ENCODE assay signal across 1 cellular context in the genomic region with DNA sequence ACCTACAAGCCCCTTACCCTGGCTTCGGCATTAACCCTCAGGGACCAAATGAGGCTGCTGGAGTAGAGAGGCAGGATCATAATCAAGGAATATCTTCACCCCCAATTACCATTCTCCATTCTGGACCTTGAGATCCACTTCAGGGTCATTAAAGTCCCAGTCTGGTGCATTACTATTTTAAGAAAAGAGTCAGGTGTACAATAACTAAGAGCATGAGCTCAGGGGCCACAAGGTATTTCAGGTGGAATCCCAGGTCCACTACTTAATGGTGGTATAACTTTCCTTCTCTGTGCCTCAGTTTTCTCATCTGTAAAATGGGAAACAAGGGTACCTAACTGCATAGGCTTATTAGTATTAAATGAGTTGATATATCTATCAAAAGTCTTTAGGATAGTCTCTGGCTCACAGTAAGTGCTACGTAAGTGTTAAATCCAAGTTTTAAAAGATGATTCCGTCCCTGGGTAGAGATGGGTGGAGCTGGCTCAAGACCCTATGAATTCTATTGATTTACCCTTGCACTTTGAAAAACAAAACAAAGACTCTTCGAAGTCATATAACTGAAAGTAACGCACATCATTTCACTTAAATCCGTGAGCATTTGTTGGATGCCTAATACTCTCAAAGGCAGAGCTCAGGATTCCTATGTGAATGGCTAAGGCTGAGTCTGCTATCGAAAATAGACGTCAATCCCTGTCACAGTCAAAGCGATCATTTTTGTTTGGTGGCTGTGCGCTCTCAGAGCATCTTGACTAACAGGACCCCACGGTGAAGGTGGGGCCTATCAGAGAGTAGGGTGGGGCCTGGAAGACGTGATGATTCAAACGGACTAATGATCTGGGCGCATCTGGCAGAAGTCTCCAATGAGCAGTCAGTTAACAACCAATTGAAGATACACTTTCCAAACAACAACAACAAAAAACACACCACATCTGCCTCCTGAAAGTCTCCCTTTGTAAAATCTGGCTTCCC.
TF ChIP-seq lines count a peak whose summit lies in the region.

No MANE protein-coding gene starts in this region.

TF ChIP-seq in HEK293, 187 proteins besides CTCF, POLR2A, EP300 and RAD21 (continued from another document):
- 0 out of 2 replicates have a peak, but pooled peaks have one; percentile 2 for TF ChIP-seq ZNF223 (tag by site-specific recombination; IDR thresholded peaks at IDR 0.05)
- TF ChIP-seq GLI2 (tag by site-specific recombination; IDR thresholded peaks at IDR 0.05; ENCODE audit: borderline replicate concordance, low read depth): no peak
- TF ChIP-seq GFI1B (tag by site-specific recombination; IDR thresholded peaks at IDR 0.05): no peak
- peak; percentile 74; the same call in 1 of the 2 replicates for TF ChIP-seq ZNF664 (tag by site-specific recombination; IDR thresholded peaks at IDR 0.05)
- 0 out of 2 replicates have a peak, but pooled peaks have one; percentile 9 for TF ChIP-seq ZFP69B (tag by site-specific recombination; IDR thresholded peaks at IDR 0.05)
- TF ChIP-seq, protein P1, sequence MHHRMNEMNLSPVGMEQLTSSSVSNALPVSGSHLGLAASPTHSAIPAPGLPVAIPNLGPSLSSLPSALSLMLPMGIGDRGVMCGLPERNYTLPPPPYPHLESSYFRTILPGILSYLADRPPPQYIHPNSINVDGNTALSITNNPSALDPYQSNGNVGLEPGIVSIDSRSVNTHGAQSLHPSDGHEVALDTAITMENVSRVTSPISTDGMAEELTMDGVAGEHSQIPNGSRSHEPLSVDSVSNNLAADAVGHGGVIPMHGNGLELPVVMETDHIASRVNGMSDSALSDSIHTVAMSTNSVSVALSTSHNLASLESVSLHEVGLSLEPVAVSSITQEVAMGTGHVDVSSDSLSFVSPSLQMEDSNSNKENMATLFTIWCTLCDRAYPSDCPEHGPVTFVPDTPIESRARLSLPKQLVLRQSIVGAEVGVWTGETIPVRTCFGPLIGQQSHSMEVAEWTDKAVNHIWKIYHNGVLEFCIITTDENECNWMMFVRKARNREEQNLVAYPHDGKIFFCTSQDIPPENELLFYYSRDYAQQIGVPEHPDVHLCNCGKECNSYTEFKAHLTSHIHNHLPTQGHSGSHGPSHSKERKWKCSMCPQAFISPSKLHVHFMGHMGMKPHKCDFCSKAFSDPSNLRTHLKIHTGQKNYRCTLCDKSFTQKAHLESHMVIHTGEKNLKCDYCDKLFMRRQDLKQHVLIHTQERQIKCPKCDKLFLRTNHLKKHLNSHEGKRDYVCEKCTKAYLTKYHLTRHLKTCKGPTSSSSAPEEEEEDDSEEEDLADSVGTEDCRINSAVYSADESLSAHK (tag by site-specific recombination; IDR thresholded peaks at IDR 0.05): no peak
- TF ChIP-seq, protein P2, sequence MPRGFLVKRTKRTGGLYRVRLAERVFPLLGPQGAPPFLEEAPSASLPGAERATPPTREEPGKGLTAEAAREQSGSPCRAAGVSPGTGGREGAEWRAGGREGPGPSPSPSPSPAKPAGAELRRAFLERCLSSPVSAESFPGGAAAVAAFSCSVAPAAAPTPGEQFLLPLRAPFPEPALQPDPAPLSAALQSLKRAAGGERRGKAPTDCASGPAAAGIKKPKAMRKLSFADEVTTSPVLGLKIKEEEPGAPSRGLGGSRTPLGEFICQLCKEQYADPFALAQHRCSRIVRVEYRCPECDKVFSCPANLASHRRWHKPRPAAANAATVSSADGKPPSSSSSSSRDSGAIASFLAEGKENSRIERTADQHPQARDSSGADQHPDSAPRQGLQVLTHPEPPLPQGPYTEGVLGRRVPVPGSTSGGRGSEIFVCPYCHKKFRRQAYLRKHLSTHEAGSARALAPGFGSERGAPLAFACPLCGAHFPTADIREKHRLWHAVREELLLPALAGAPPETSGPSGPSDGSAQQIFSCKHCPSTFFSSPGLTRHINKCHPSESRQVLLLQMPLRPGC (tag by site-specific recombination; IDR thresholded peaks at IDR 0.05): 0 out of 2 replicates have a peak, but pooled peaks have one; percentile 9
- 0 out of 2 replicates have a peak, but pooled peaks have one; percentile 3 for TF ChIP-seq ZNF398 (tag by site-specific recombination; IDR thresholded peaks at IDR 0.05)
- peak; percentile 23; the same call in 1 of the 2 replicates for TF ChIP-seq ZBTB48 (tag by site-specific recombination; IDR thresholded peaks at IDR 0.05)
- TF ChIP-seq ZFP37 (tag by site-specific recombination; IDR thresholded peaks at IDR 0.05): no peak
- TF ChIP-seq ZNF26 (tag by site-specific recombination; IDR thresholded peaks at IDR 0.05): peak; percentile 11; the same call in 1 of the 2 replicates
- 0 out of 2 replicates have a peak, but pooled peaks have one; percentile 4 for TF ChIP-seq ZNF10 (tag by site-specific recombination; IDR thresholded peaks at IDR 0.05)
- 0 out of 2 replicates have a peak, but pooled peaks have one; percentile 59 for TF ChIP-seq ZNF174 (tag by site-specific recombination; IDR thresholded peaks at IDR 0.05)
- 0 out of 2 replicates have a peak, but pooled peaks have one; percentile 11 for TF ChIP-seq ZXDB (tag by site-specific recombination; IDR thresholded peaks at IDR 0.05)
- TF ChIP-seq ZNF426 (tag by site-specific recombination; IDR thresholded peaks at IDR 0.05): no peak
- peak; percentile 33; the same call in 1 of the 2 replicates for TF ChIP-seq ZNF596 (tag by site-specific recombination; IDR thresholded peaks at IDR 0.05)
- TF ChIP-seq ZNF768 (tag by site-specific recombination; IDR thresholded peaks at IDR 0.05): no peak
- TF ChIP-seq, protein P3, sequence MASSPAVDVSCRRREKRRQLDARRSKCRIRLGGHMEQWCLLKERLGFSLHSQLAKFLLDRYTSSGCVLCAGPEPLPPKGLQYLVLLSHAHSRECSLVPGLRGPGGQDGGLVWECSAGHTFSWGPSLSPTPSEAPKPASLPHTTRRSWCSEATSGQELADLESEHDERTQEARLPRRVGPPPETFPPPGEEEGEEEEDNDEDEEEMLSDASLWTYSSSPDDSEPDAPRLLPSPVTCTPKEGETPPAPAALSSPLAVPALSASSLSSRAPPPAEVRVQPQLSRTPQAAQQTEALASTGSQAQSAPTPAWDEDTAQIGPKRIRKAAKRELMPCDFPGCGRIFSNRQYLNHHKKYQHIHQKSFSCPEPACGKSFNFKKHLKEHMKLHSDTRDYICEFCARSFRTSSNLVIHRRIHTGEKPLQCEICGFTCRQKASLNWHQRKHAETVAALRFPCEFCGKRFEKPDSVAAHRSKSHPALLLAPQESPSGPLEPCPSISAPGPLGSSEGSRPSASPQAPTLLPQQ (tag by site-specific recombination; IDR thresholded peaks at IDR 0.05): no peak; the same call in 1 of the 2 replicates
- TF ChIP-seq ZSCAN30 (tag by site-specific recombination; IDR thresholded peaks at IDR 0.05): peak; percentile 10; the same call in 1 of the 2 replicates
- TF ChIP-seq SCRT2 (tag by site-specific recombination; IDR thresholded peaks at IDR 0.05): no peak
- no peak for TF ChIP-seq SP2 (tag by site-specific recombination; IDR thresholded peaks at IDR 0.05)
- no peak for TF ChIP-seq ZNF843 (tag by site-specific recombination; IDR thresholded peaks at IDR 0.05)
- 0 out of 2 replicates have a peak, but pooled peaks have one; percentile 3 for TF ChIP-seq ZSCAN23 (tag by site-specific recombination; IDR thresholded peaks at IDR 0.05)
- 0 out of 2 replicates have a peak, but pooled peaks have one; percentile 2 for TF ChIP-seq ZBTB6 (tag by site-specific recombination; IDR thresholded peaks at IDR 0.05)
- TF ChIP-seq ZBTB17 (tag by site-specific recombination; IDR thresholded peaks at IDR 0.05): 0 out of 2 replicates have a peak, but pooled peaks have one; percentile 5
- no peak for TF ChIP-seq GLIS1 (tag by site-specific recombination; IDR thresholded peaks at IDR 0.05)
- peak; percentile 81 for TF ChIP-seq ZNF580 (tag by site-specific recombination; IDR thresholded peaks at IDR 0.05)
- TF ChIP-seq MZF1 (tag by site-specific recombination; IDR thresholded peaks at IDR 0.05; ENCODE audit: borderline replicate concordance): 0 out of 2 replicates have a peak, but pooled peaks have one; percentile 31
- peak; percentile 22; the same call in 1 of the 2 replicates for TF ChIP-seq ZNF121 (tag by site-specific recombination; IDR thresholded peaks at IDR 0.05)
- no peak for TF ChIP-seq ZSCAN5A (tag by site-specific recombination; IDR thresholded peaks at IDR 0.05)
- 0 out of 2 replicates have a peak, but pooled peaks have one; percentile 19 for TF ChIP-seq ZNF677 (tag by site-specific recombination; IDR thresholded peaks at IDR 0.05)
